In genomic region chr13:97977376-97977705, GRCh38 we compare ENCODE assay signal across 7 cellular contexts. TPM values are rescaled to one million over a fixed set of nuclear protein-coding genes. Genes with fewer than 3 reads are reported as not detected.
A peak's percentile ranks its signal among the peaks of the same experiment; 100 is the strongest.
DNase-seq lines count a peak whose midpoint lies in the region; ATAC-seq, FAIRE-seq and TF ChIP-seq lines count a peak whose summit lies in the region.

No MANE protein-coding gene starts in this region.

- no peak for FAIRE-seq in small intestine (lab: Jason Lieb, UNC)

- CTCF ChIA-PET in HCT116 (lab: Charles Lee): no interaction called here

- no peak for ATAC-seq in HCT116
- no peak for ATAC-seq in HG03139 (IDR thresholded peaks at IDR 0.05; ENCODE audit: unreplicated experiment)

- RAD21 ChIA-PET in HCT116 (lab: Charles Lee; ENCODE audit: low non-redundant PET in 1 of 2, low total read pairs in 2 of 2, uncharacterized antibody in 2 of 2, unreplicated experiment in 2 of 2): no interaction called here

- TSS peak; percentile 57 for BruUV-seq in HCT116 (replicated peaks; lab: Mats Ljungman, UMichigan)

- 0 out of 2 replicates have a peak, but pooled peaks cover 6% of the 10 kb centered on the region for H3F3A ChIP-seq in SU-DHL-6 (ENCODE audit: insufficient read depth)

- H3K36me3 ChIP-seq in HCT116 (ENCODE audit: control insufficient read depth in 1 of 2, insufficient read depth in 2 of 2, low read length in 2 of 2) (peaks cover 0 to 24% of the 10 kb centered on the region in 2 experiments; a peak in 2 of 4 replicates), SU-DHL-6 (ENCODE audit: low read length) (peaks cover 6% of the 10 kb centered on the region; the same call in 1 of the 2 replicates), small intestine (ENCODE audit: control insufficient read depth in 2 of 2, insufficient read depth in 2 of 2, low read length in 2 of 2) (no peaks in the 10 kb centered on the region)

- H3K27ac ChIP-seq in HCT116 (ENCODE audit: low read depth, low read length) (peak overlapping the region; percentile 90), SU-DHL-6 (ENCODE audit: low read depth, low read length) (peak overlapping the region; percentile 50), small intestine (ENCODE audit: low read depth in 1 of 2, low read length in 1 of 2) (peak overlapping the region in 1 of 2 donors; percentile 94), caudate nucleus (ENCODE audit: low read depth, low read length) (no peak overlapping the region)

- H3K9me2 ChIP-seq in HCT116 (ENCODE audit: insufficient read depth) (no peaks in the 10 kb centered on the region), SU-DHL-6 (replicated peaks; ENCODE audit: insufficient read depth, low read length) (no peaks in the 10 kb centered on the region)

- H2AFZ ChIP-seq in HCT116 (ENCODE audit: low read depth, low read length, poor library complexity, severe bottlenecking) (no peak overlapping the region), SU-DHL-6 (ENCODE audit: low read depth, low read length, severe bottlenecking) (no peak overlapping the region)

- H4K20me1 ChIP-seq in HCT116 (ENCODE audit: insufficient read depth) (peaks cover 20% of the 10 kb centered on the region; the same call in 1 of the 2 replicates), SU-DHL-6 (ENCODE audit: low read depth, low read length) (peaks cover 38% of the 10 kb centered on the region)

- TF ChIP-seq POLR2A in HCT116 (IDR thresholded peaks at IDR 0.05; ENCODE audit: borderline replicate concordance, extremely low read depth, insufficient read depth, insufficient read length): no peak

- H3K4me2 ChIP-seq in HCT116 (ENCODE audit: low read length): peak overlapping the region; percentile 68
- peak overlapping the region; percentile 99 for H3K4me2 ChIP-seq in SU-DHL-6 (ENCODE audit: low read depth, low read length, poor library complexity, severe bottlenecking)

- peaks cover 12 to 30% of the 10 kb centered on the region in 2 experiments for H3K4me1 ChIP-seq in HCT116 (ENCODE audit: control insufficient read depth in 1 of 2, insufficient read depth in 2 of 2, low read length in 2 of 2)
- H3K4me1 ChIP-seq in small intestine (ENCODE audit: control insufficient read depth in 2 of 2, insufficient read depth in 1 of 2, low read depth in 1 of 2, low read length in 1 of 2): peaks cover 0 to 5% of the 10 kb centered on the region in 2 donors

- intact Hi-C loops in HCT116 (cut with micrococcal nuclease): loop anchor here (10.0 kb wide), 1 partner anchor 543 kb away; the partner anchor contains the start of gene RAP2A
- intact Hi-C loops in posterior vena cava (cut with DNase I): loop anchor here in 1 of 2 donors (10.0 kb wide), 1 partner anchor 123 kb away; no protein-coding TSS in a partner anchor

- no peak for TF ChIP-seq CTCF in HCT116 (IDR thresholded peaks at IDR 0.05 in 2 of 3, conservative IDR thresholded peaks at IDR 0.05 in 1 of 3; ENCODE audit: borderline replicate concordance in 1 of 3, insufficient read depth in 1 of 3, low read depth in 2 of 3, low read length in 2 of 3)
- no peak for TF ChIP-seq CTCF in SU-DHL-6 (IDR thresholded peaks at IDR 0.05; ENCODE audit: insufficient read depth, low read length, poor library complexity, severe bottlenecking)

- H3K79me2 ChIP-seq in HCT116 (ENCODE audit: insufficient read depth, low read length) (peaks cover 56% of the 10 kb centered on the region), SU-DHL-6 (ENCODE audit: insufficient read depth, low read length) (peaks cover 55% of the 10 kb centered on the region)

- H3K27me3 ChIP-seq in HCT116 (ENCODE audit: insufficient read depth, low read length) (no peaks in the 10 kb centered on the region), SU-DHL-6 (ENCODE audit: low read length) (no peaks in the 10 kb centered on the region), small intestine (ENCODE audit: control insufficient read depth in 2 of 2, insufficient read depth in 2 of 2, low read length in 2 of 2) (no peaks in the 10 kb centered on the region)

- H3K9me3 ChIP-seq in HCT116 (ENCODE audit: control insufficient read depth in 1 of 2, insufficient read depth in 1 of 2, low read depth in 1 of 2, low read length in 2 of 2) (no peaks in the 10 kb centered on the region), SU-DHL-6 (ENCODE audit: insufficient read depth, low read length) (no peaks in the 10 kb centered on the region), small intestine (ENCODE audit: control insufficient read depth, low read depth) (no peaks in the 10 kb centered on the region)

- TF ChIP-seq RAD21 in HCT116 (IDR thresholded peaks at IDR 0.05; ENCODE audit: low read depth): no peak

- H3K4me3 ChIP-seq in HCT116 (replicated peaks in 1 of 2; ENCODE audit: low read depth in 1 of 2, low read length in 2 of 2): peak overlapping the region; percentile 67 to 78
- peak overlapping the region; percentile 91 for H3K4me3 ChIP-seq in SU-DHL-6 (ENCODE audit: insufficient read depth, low read length, poor library complexity, severe bottlenecking)
- H3K4me3 ChIP-seq in small intestine (ENCODE audit: low read depth in 1 of 2, low read length in 2 of 2): peak overlapping the region; percentile 88 to 91

- WGBS in small intestine, 3 donors: 0 to 2% (median 2%) methylated on average over 3 of the region's 3 CpGs

- POLR2A ChIA-PET in HCT116 (lab: Charles Lee): no interaction called here

- H3K9ac ChIP-seq in HCT116 (ENCODE audit: low read length): peak overlapping the region; percentile 84
- peak overlapping the region; percentile 79 for H3K9ac ChIP-seq in SU-DHL-6 (ENCODE audit: low read length)

- DNase-seq in HCT116 (ENCODE audit: low read depth, low spot score): no peak
- peak; percentile 7 for DNase-seq in foreskin melanocyte
- DNase-seq in small intestine: peak; percentile 13
- DNase-seq in caudate nucleus (lab: John Stamatoyannopoulos, UW): no peak
- DNase-seq in posterior vena cava (ENCODE audit: low spot score): no peak

TF ChIP-seq in HCT116, 20 proteins besides CTCF, POLR2A, EP300 and RAD21:
- TF ChIP-seq FOSL1 (IDR thresholded peaks at IDR 0.05; ENCODE audit: low read depth) (no peak), SP1 (IDR thresholded peaks at IDR 0.05; ENCODE audit: low read depth) (no peak), EGR1 (IDR thresholded peaks at IDR 0.05; ENCODE audit: low read depth) (no peak), TCF7L2 (IDR thresholded peaks at IDR 0.05; ENCODE audit: borderline replicate concordance, extremely low read depth, insufficient read depth, insufficient read length) (no peak), EZH2 (IDR thresholded peaks at IDR 0.05) (no peak), MAX (IDR thresholded peaks at IDR 0.05) (no peak), CBX3 (IDR thresholded peaks at IDR 0.05; ENCODE audit: low read depth) (no peak), ATF3 (IDR thresholded peaks at IDR 0.05) (no peak), CEBPB (IDR thresholded peaks at IDR 0.05; ENCODE audit: low read depth) (no peak), ZNF274 (IDR thresholded peaks at IDR 0.05; ENCODE audit: low read depth, low read length) (no peak), SIN3A (IDR thresholded peaks at IDR 0.05; ENCODE audit: low read depth) (no peak), JUND (IDR thresholded peaks at IDR 0.05) (no peak), ELF1 (IDR thresholded peaks at IDR 0.05; ENCODE audit: borderline replicate concordance, low read depth) (no peak), POLR2AphosphoS5 (IDR thresholded peaks at IDR 0.05; ENCODE audit: low read depth, low read length) (no peak), SRF (IDR thresholded peaks at IDR 0.05; ENCODE audit: low read depth) (no peak), ZBTB33 (IDR thresholded peaks at IDR 0.05; ENCODE audit: extremely low read depth, insufficient replicate concordance, low read length) (no peak), EZH2phosphoT487 (IDR thresholded peaks at IDR 0.05; ENCODE audit: borderline replicate concordance) (no peak)
TF ChIP-seq in HCT116: peak in this region for 0.

RNA-seq across cellular contexts. Expression of gene IPO5, which starts 23.9 kb away (rescaled TPM):
- total RNA-seq in HCT116 (2021; ENCODE audit: unreplicated experiment) (237 TPM), posterior vena cava (100 to 1,000 TPM; 130 to 180 TPM)
- 105 and 132 TPM in 2 replicates for polyA plus RNA-seq in HCT116 (2012)
- polyA plus RNA-seq in small intestine: 10 to 100 TPM in 2 of 3 donors, 1 to 10 TPM in 1; 8.7 to 45.7 (median 15.7) TPM

Comparison
In these comparisons a context has a peak if more than half of its experiments do, and no peak if none do; other contexts are left out.
1. DNase-seq: peak in foreskin melanocyte (single experiment) and small intestine (single experiment); none in HCT116 (single experiment), caudate nucleus (0 of 61) and posterior vena cava (single experiment).
2. Peak in every context shown above with its lines, with median percentiles within 50 percentile points of each other: H3K4me3 ChIP-seq.